Comparison of ENCODE assay signal across 23 cellular contexts in the genomic region with DNA sequence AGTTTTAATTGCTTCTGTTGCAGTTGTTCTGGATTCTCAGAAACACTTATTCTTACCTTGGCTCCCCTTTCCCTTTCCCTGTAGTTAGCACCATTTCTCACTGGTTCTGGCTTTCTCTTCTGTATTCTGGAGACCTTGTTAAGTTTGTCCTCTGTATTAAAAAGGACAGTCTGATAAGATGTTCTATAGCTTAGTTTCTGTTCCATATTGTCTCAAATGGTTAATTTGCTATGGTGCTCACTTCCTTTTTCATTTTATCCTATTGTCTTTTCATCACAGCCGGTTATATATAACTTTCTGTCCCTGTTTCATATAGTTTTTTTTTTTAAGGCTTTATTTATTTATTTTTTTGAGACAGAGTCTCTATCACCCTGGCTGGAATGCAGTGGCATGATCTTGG.
"Had no signal": no experiment of that assay in that cellular context is flagged by ENCODE, and none has a peak within 500 bp of the region (broad histone marks: within the 10 kb centered on the region; RNA-seq: fewer than 3 reads in every experiment).

No MANE protein-coding gene starts in this region.

- H3K9me3 Mint-ChIP-seq: activated naive CD4-positive, alpha-beta T cell treated with anti-CD3 and anti-CD28 coated beads, Interleukin-2, amount 50 U/mL, for 24 hours; activated naive CD8-positive, alpha-beta T cell treated with anti-CD3 and anti-CD28 coated beads, Interleukin-2, amount 50 U/mL, for 24 hours; activated T-helper 2 cell treated with anti-CD3 and anti-CD28 coated beads, Interferon-gamma antibody, Interleukin-2, Interleukin-4, amounts not matched to agents 10 μg/mL and 5 μg/mL and 100 μg/mL, durations not matched to agents 14 hours and 24 hours and 36 hours; effector memory CD8-positive, alpha-beta T cell; immature natural killer cell; memory B cell; natural killer cell had no signal

- H3K27me3 Mint-ChIP-seq: activated CD8-positive, alpha-beta memory T cell treated with anti-CD3 and anti-CD28 coated beads, Interleukin-2, amount 10 ng/mL, durations not matched to agents 7 days and 5 days; activated naive CD4-positive, alpha-beta T cell treated with anti-CD3 and anti-CD28 coated beads, Interleukin-2, amount 50 U/mL, for 24 hours; activated naive CD8-positive, alpha-beta T cell treated with anti-CD3 and anti-CD28 coated beads, Interleukin-2, amount 50 U/mL, for 24 hours; effector memory CD8-positive, alpha-beta T cell; memory B cell had no signal

- DNase-seq: activated CD8-positive, alpha-beta memory T cell treated with anti-CD3 and anti-CD28 coated beads, Interleukin-2, amount 10 ng/mL, durations not matched to agents 7 days and 5 days; activated CD8-positive, alpha-beta T cell treated with anti-CD3 and anti-CD28 coated beads, Interleukin-2, amount 10 ng/mL, durations not matched to agents 7 days and 5 days; activated naive CD8-positive, alpha-beta T cell treated with anti-CD3 and anti-CD28 coated beads, Interleukin-2, amount 50 U/mL, for 24 hours; activated T-cell treated with anti-CD3 and anti-CD28 coated beads, Interleukin-2, amount 50 U/mL, for 48 hours; amygdala; caudate nucleus; cortex of kidney; effector memory CD8-positive, alpha-beta T cell; erythroblast; gastrocnemius medialis; head of caudate nucleus; hypothalamus; immature natural killer cell; natural killer cell; posterior cingulate gyrus; right cardiac atrium; stimulated activated CD4-positive, alpha-beta T cell treated with anti-CD3 and anti-CD28 coated beads, Interleukin-15, amount 100 ng/mL, for 24 hours; stimulated activated CD4-positive, alpha-beta T cell treated with anti-CD3 and anti-CD28 coated beads, Interleukin-2, amount 100 ng/mL, for 24 hours; stimulated activated naive CD4-positive, alpha-beta T cell treated with Interleukin-2 at 50 U/mL for 16 hours; T1000 had no signal

- H3K27ac Mint-ChIP-seq: activated CD8-positive, alpha-beta memory T cell treated with anti-CD3 and anti-CD28 coated beads, Interleukin-2, amount 10 ng/mL, durations not matched to agents 7 days and 5 days; activated CD8-positive, alpha-beta T cell treated with anti-CD3 and anti-CD28 coated beads, Interleukin-2, amount 10 ng/mL, durations not matched to agents 7 days and 5 days; activated naive CD4-positive, alpha-beta T cell treated with anti-CD3 and anti-CD28 coated beads, Interleukin-2, amount 50 U/mL, for 24 hours; activated naive CD8-positive, alpha-beta T cell treated with anti-CD3 and anti-CD28 coated beads, Interleukin-2, amount 50 U/mL, for 24 hours; activated T-helper 2 cell treated with anti-CD3 and anti-CD28 coated beads, Interferon-gamma antibody, Interleukin-2, Interleukin-4, amounts not matched to agents 10 μg/mL and 5 μg/mL and 100 μg/mL, durations not matched to agents 14 hours and 24 hours and 36 hours; effector memory CD8-positive, alpha-beta T cell; memory B cell; natural killer cell had no signal

- H3K4me1 Mint-ChIP-seq: activated naive CD4-positive, alpha-beta T cell treated with anti-CD3 and anti-CD28 coated beads, Interleukin-2, amount 50 U/mL, for 24 hours had no signal

- H3K4me3 Mint-ChIP-seq: activated CD8-positive, alpha-beta memory T cell treated with anti-CD3 and anti-CD28 coated beads, Interleukin-2, amount 10 ng/mL, durations not matched to agents 7 days and 5 days; activated CD8-positive, alpha-beta T cell treated with anti-CD3 and anti-CD28 coated beads, Interleukin-2, amount 10 ng/mL, durations not matched to agents 7 days and 5 days; activated naive CD4-positive, alpha-beta T cell treated with anti-CD3 and anti-CD28 coated beads, Interleukin-2, amount 50 U/mL, for 24 hours; activated naive CD8-positive, alpha-beta T cell treated with anti-CD3 and anti-CD28 coated beads, Interleukin-2, amount 50 U/mL, for 24 hours; effector memory CD8-positive, alpha-beta T cell; immature natural killer cell; memory B cell; natural killer cell had no signal

- ATAC-seq: activated CD8-positive, alpha-beta memory T cell treated with anti-CD3 and anti-CD28 coated beads, Interleukin-2, amount 10 ng/mL, durations not matched to agents 7 days and 5 days; activated CD8-positive, alpha-beta T cell treated with anti-CD3 and anti-CD28 coated beads, Interleukin-2, amount 10 ng/mL, durations not matched to agents 7 days and 5 days; activated naive CD8-positive, alpha-beta T cell treated with anti-CD3 and anti-CD28 coated beads, Interleukin-2, amount 50 U/mL, for 24 hours; effector memory CD8-positive, alpha-beta T cell; gastrocnemius medialis; natural killer cell; right cardiac atrium had no signal

- H3K36me3 Mint-ChIP-seq: natural killer cell had no signal
